9 cellular contexts compared by ENCODE assay signal in genomic region chr1:1360511-1361169, GRCh38. TPM values are rescaled to one million over a fixed set of nuclear protein-coding genes. Genes with fewer than 3 reads are reported as not detected.
A peak's percentile ranks its signal among the peaks of the same experiment; 100 is the strongest.
DNase-seq lines count a peak whose midpoint lies in the region; ATAC-seq, FAIRE-seq and TF ChIP-seq lines count a peak whose summit lies in the region.
"Had no signal": no experiment of that assay in that cellular context is flagged by ENCODE, and none has a peak within 500 bp of the region (broad histone marks: within the 10 kb centered on the region; RNA-seq: fewer than 3 reads in every experiment).

No MANE protein-coding gene starts in this region.

- WGBS in gastroesophageal sphincter (ENCODE audit: low coverage in 1 of 2), 2 donors: 75 to 81% methylated on average over 8 to 14 of the region's 20 CpGs
- WGBS in small intestine, 3 donors: 69 to 75% (median 74%) methylated on average over 20 of the region's 20 CpGs

- TF ChIP-seq CTCF in Caco-2 (IDR thresholded peaks at IDR 0.05; ENCODE audit: insufficient read depth in 1 of 2, low read depth in 1 of 2, low read length in 1 of 2, severe bottlenecking in 1 of 2, unreplicated experiment in 1 of 2) (no peak), gastroesophageal sphincter (IDR thresholded peaks at IDR 0.05) (no peak), OCI-LY7 (conservative IDR thresholded peaks at IDR 0.05; ENCODE audit: low read length) (no peak)

- H3K9me3 ChIP-seq in Caco-2 (no peaks in the 10 kb centered on the region), gastroesophageal sphincter (no peaks in the 10 kb centered on the region), small intestine (ENCODE audit: control insufficient read depth, low read depth) (no peaks in the 10 kb centered on the region), OCI-LY7 (ENCODE audit: low read length) (no peaks in the 10 kb centered on the region; the same call in 1 of the 2 replicates)

- peak overlapping the region; percentile 84 for H3K27ac Mint-ChIP-seq in Caco-2 (ENCODE audit: unreplicated experiment)

- no peak for TF ChIP-seq POLR2A in gastroesophageal sphincter (IDR thresholded peaks at IDR 0.05)

- H3K4me3 Mint-ChIP-seq in Caco-2 (ENCODE audit: unreplicated experiment): peak overlapping the region; percentile 25

- FAIRE-seq in small intestine (lab: Jason Lieb, UNC): no peak
- FAIRE-seq: TTC549 had no signal

- BruUV-seq in Caco-2 (replicated peaks; lab: Mats Ljungman, UMichigan): no TSS peak
- no TSS peak for BruUV-seq in OCI-LY7 (replicated peaks; lab: Mats Ljungman, UMichigan)

- H3K9me3 Mint-ChIP-seq in Caco-2 (ENCODE audit: unreplicated experiment): no peaks in the 10 kb centered on the region

- intact Hi-C loops in Caco-2 (cut with micrococcal nuclease; ENCODE audit: unreplicated experiment): no loop called here
- intact Hi-C loops in posterior vena cava (cut with DNase I): no loop called here
- intact Hi-C loops in OCI-LY7 (cut with micrococcal nuclease; ENCODE audit: unreplicated experiment): no loop called here

- H3K4me1 Mint-ChIP-seq in Caco-2 (ENCODE audit: low read depth, unreplicated experiment): peaks cover 8% of the 10 kb centered on the region

- no peaks in the 10 kb centered on the region for H3K36me3 ChIP-seq in Caco-2 (ENCODE audit: control insufficient read depth, insufficient read depth, low read length)
- no peaks in the 10 kb centered on the region for H3K36me3 ChIP-seq in gastroesophageal sphincter
- no peaks in the 10 kb centered on the region for H3K36me3 ChIP-seq in small intestine (ENCODE audit: control insufficient read depth in 2 of 2, insufficient read depth in 2 of 2, low read length in 2 of 2)
- no peaks in the 10 kb centered on the region for H3K36me3 ChIP-seq in OCI-LY7 (ENCODE audit: insufficient read depth, low read length)

- H3K4me3 ChIP-seq in Caco-2 (ENCODE audit: low read depth, low read length) (no peak overlapping the region), gastroesophageal sphincter (no peak overlapping the region), small intestine (ENCODE audit: low read depth in 1 of 2, low read length in 2 of 2) (no peak overlapping the region), OCI-LY7 (ENCODE audit: low read depth, low read length, poor library complexity, severe bottlenecking) (no peak overlapping the region)

- H3K4me2 ChIP-seq in OCI-LY7 (ENCODE audit: low read length): no peak overlapping the region

- no peak for TF ChIP-seq EP300 in gastroesophageal sphincter (IDR thresholded peaks at IDR 0.05)

- ATAC-seq in gastroesophageal sphincter: peak; percentile 72
- no peak for ATAC-seq in GM18502 (IDR thresholded peaks at IDR 0.05; ENCODE audit: poor library complexity, unreplicated experiment)

- H3K27ac ChIP-seq in gastroesophageal sphincter: peak overlapping the region in 3 of 4 donors; percentile 87 to 92 (median 89)
- H3K27ac ChIP-seq in small intestine (ENCODE audit: low read depth in 1 of 2, low read length in 1 of 2): peak overlapping the region in 1 of 2 donors; percentile 19
- no peak overlapping the region for H3K27ac ChIP-seq in OCI-LY7 (ENCODE audit: low read depth, low read length, poor library complexity, severe bottlenecking)

- H3K36me3 Mint-ChIP-seq in Caco-2 (ENCODE audit: insufficient read depth, unreplicated experiment): peaks cover 9% of the 10 kb centered on the region

- CTCF ChIA-PET in Caco-2 (lab: Charles Lee) (no interaction called here), OCI-LY7 (lab: Charles Lee; ENCODE audit: unreplicated experiment) (no interaction called here)

- H4K20me1 ChIP-seq in OCI-LY7 (ENCODE audit: insufficient read depth, low read length): no peaks in the 10 kb centered on the region

- no peaks in the 10 kb centered on the region for H3K9me2 ChIP-seq in OCI-LY7 (ENCODE audit: insufficient read depth, low read length)

- DNase-seq in Caco-2 (peak; percentile 59 to 63), SW 1271 (lab: John Stamatoyannopoulos, UW) (peak; percentile 40 to 74), posterior vena cava (ENCODE audit: low spot score) (peak; percentile 95), small intestine (no peak), HUDEP-2 (lab: John Stamatoyannopoulos, UW; ENCODE audit: unreplicated experiment in 76 of 76) (no peak), OCI-LY7 (ENCODE audit: low spot score) (no peak)

- H2AFZ ChIP-seq in OCI-LY7 (ENCODE audit: low read length): no peak overlapping the region

- no peaks in the 10 kb centered on the region for H3K27me3 Mint-ChIP-seq in Caco-2 (ENCODE audit: insufficient read depth, unreplicated experiment)

- peaks cover 21% of the 10 kb centered on the region for H3K4me1 ChIP-seq in Caco-2
- H3K4me1 ChIP-seq in gastroesophageal sphincter: peaks cover 0 to 65% (median 9%) of the 10 kb centered on the region in 3 donors
- H3K4me1 ChIP-seq in small intestine (ENCODE audit: control insufficient read depth in 2 of 2, insufficient read depth in 1 of 2, low read depth in 1 of 2, low read length in 1 of 2): no peaks in the 10 kb centered on the region
- H3K4me1 ChIP-seq in OCI-LY7 (ENCODE audit: insufficient read depth, low read length, poor library complexity, severe bottlenecking): no peaks in the 10 kb centered on the region

- POLR2A ChIA-PET in Caco-2 (lab: Charles Lee): no interaction called here
- POLR2A ChIA-PET in OCI-LY7 (lab: Charles Lee): no interaction called here

- no peaks in the 10 kb centered on the region for H3K79me2 ChIP-seq in OCI-LY7 (ENCODE audit: insufficient read depth, low read depth, low read length)

- H3K27me3 ChIP-seq in Caco-2 (replicated peaks; ENCODE audit: control insufficient read depth, insufficient read depth, low read length): no peaks in the 10 kb centered on the region
- H3K27me3 ChIP-seq in gastroesophageal sphincter: peaks cover 40% of the 10 kb centered on the region
- no peaks in the 10 kb centered on the region for H3K27me3 ChIP-seq in small intestine (ENCODE audit: control insufficient read depth in 2 of 2, insufficient read depth in 2 of 2, low read length in 2 of 2)

RNA-seq across cellular contexts. Expression of gene MXRA8, which starts 2.3 kb away (rescaled TPM):
- total RNA-seq in Caco-2 (2022) (4.9 and 5.0 TPM in 2 replicates), gastroesophageal sphincter (100 to 1,000 TPM in 1 of 4 donors, 10 to 100 TPM in 3; 69.8 to 105 (median 85.4) TPM), posterior vena cava (100 to 1,000 TPM; 104 to 174 TPM), OCI-LY7 (2022) (not detected in 2 replicates)
- 10 to 100 TPM in 1 of 3 donors, 1 to 10 TPM in 2; 2.7 to 21.6 (median 7.8) TPM for polyA plus RNA-seq in small intestine
- not detected in 2 replicates for total RNA-seq in OCI-LY7 (2014; rRNA removed; shearing (Covaris generic))

RNA-seq across cellular contexts. Expression of gene DVL1, which starts 11.4 kb away (rescaled TPM):
- total RNA-seq in Caco-2 (2022) (40.6 and 43.0 TPM in 2 replicates), gastroesophageal sphincter (100 to 1,000 TPM in 1 of 4 donors, 10 to 100 TPM in 3; 84.4 to 174 (median 88.9) TPM), posterior vena cava (10 to 100 TPM; 45.9 to 61.9 TPM), OCI-LY7 (2022) (27.8 and 30.7 TPM in 2 replicates)
- 10 to 100 TPM; 52.6 to 88.8 (median 70.0) TPM for polyA plus RNA-seq in small intestine
- 41.7 and 47.1 TPM in 2 replicates for total RNA-seq in OCI-LY7 (2014; rRNA removed; shearing (Covaris generic))

RNA-seq across cellular contexts. Expression of gene AURKAIP1, which starts 14.4 kb away (rescaled TPM):
- total RNA-seq in Caco-2 (2022) (187 and 200 TPM in 2 replicates), gastroesophageal sphincter (100 to 1,000 TPM; 103 to 138 (median 108) TPM), posterior vena cava (10 to 100 TPM; 70.9 to 78.8 TPM), OCI-LY7 (2022) (145 and 172 TPM in 2 replicates)
- polyA plus RNA-seq in small intestine: 100 to 1,000 TPM; 229 to 382 (median 365) TPM
- total RNA-seq in OCI-LY7 (2014; rRNA removed; shearing (Covaris generic)): 156 and 163 TPM in 2 replicates

RNA-seq across cellular contexts. Expression of gene TAS1R3, which starts 29.6 kb away (rescaled TPM):
- total RNA-seq in Caco-2 (2022) (0.09 and 0.29 TPM in 2 replicates), gastroesophageal sphincter (under 1 TPM in 3 of 4 donors, not detected in 1; 0.12 to 0.54 (median 0.40) TPM), posterior vena cava (under 1 TPM in 1 of 2 donors, not detected in 1; 0.09 TPM), OCI-LY7 (2022) (0.99 and 1.2 TPM in 2 replicates)
- under 1 TPM; 0.33 to 0.81 (median 0.45) TPM for polyA plus RNA-seq in small intestine
- total RNA-seq in OCI-LY7 (2014; rRNA removed; shearing (Covaris generic)): 0.41 and 1.1 TPM in 2 replicates

RNA-seq across cellular contexts. Expression of gene CPTP, which starts 36.0 kb away (rescaled TPM):
- total RNA-seq in Caco-2 (2022): 16.2 and 16.8 TPM in 2 replicates
- total RNA-seq in gastroesophageal sphincter: 10 to 100 TPM; 10.4 to 42.7 (median 30.1) TPM
- total RNA-seq in posterior vena cava: 10 to 100 TPM; 11.6 to 14.1 TPM
- 10 to 100 TPM; 26.1 to 71.3 (median 64.0) TPM for polyA plus RNA-seq in small intestine
- total RNA-seq in OCI-LY7 (2014; rRNA removed; shearing (Covaris generic)): 16.6 and 18.5 TPM in 2 replicates
- 20.3 and 20.6 TPM in 2 replicates for total RNA-seq in OCI-LY7 (2022)

Comparison
In these comparisons a context has a peak if more than half of its experiments do, and no peak if none do; other contexts are left out.
1. DNase-seq: peak in Caco-2 (2 of 2), SW 1271 (2 of 2) and posterior vena cava (single experiment); none in small intestine (single experiment), HUDEP-2 (0 of 76) and OCI-LY7 (single experiment).
2. RNA of gene MXRA8, which starts 2.3 kb away (total RNA-seq): 104 to 174 TPM in posterior vena cava and 69.8 to 105 TPM in gastroesophageal sphincter; 4.9 to 5.0 TPM in Caco-2 and not detected in OCI-LY7; every median in the first group is over 10 times any median in the second.